In the genomic region with DNA sequence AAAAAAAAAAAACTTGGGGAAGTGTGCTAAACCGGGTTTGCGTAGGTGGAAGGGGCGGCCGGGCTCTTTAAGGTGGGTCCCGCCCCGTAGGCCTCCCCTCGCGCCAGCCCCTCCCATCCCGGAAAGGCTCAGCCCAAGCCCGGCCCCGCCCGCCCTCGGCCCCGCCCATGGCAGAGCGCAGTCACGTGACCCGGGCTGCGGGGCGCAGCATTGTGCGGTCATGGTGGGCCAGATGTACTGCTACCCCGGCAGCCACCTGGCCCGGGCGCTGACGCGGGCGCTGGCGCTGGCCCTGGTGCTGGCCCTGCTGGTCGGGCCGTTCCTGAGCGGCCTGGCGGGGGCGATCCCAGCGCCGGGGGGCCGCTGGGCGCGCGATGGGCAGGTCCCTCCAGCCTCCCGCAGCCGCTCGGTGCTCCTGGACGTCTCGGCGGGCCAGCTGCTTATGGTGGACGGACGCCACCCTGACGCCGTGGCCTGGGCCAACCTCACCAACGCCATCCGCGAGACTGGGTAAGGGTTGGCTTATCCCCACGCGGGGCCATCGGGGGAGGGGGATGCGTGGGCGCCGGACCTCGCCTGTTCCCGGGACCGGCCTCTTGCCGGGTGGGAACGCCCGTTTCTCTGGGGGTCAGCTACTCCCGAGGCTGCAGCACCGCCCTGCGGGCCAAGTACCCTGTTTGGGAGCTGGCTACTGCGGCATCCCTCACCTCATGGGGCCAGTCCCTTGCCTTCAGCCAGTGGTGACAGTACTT, we compare ENCODE assay signal across 1 cellular context.
TF ChIP-seq lines count a peak whose summit lies in the region.

TSS of gene PLBD2 (plus strand) at position 207 of the 752 bp plus-strand sequence. CDS start at position 221, 14 bp downstream.

TF ChIP-seq in HEK293, 187 proteins besides CTCF, POLR2A, EP300 and RAD21 (continued from another document and continues in another):
- TF ChIP-seq ZNF76 (tag by site-specific recombination; IDR thresholded peaks at IDR 0.05; ENCODE audit: borderline replicate concordance, low read depth) (peak; percentile 15; the same call in 1 of the 2 replicates), GLIS2 (tag by site-specific recombination; IDR thresholded peaks at IDR 0.05) (peak; percentile 55), ZFP69B (tag by site-specific recombination; IDR thresholded peaks at IDR 0.05) (peak; percentile 93), ZNF561 (tag by site-specific recombination; IDR thresholded peaks at IDR 0.05; ENCODE audit: borderline replicate concordance) (peak; percentile 82; the same call in 1 of the 2 replicates), SP7 (tag by site-specific recombination; IDR thresholded peaks at IDR 0.05) (0 out of 2 replicates have a peak, but pooled peaks have one; percentile 51), ZNF704 (tag by site-specific recombination; IDR thresholded peaks at IDR 0.05) (no peak), ZNF214 (tag by site-specific recombination; IDR thresholded peaks at IDR 0.05; ENCODE audit: borderline replicate concordance) (no peak), ZNF548 (tag by site-specific recombination; IDR thresholded peaks at IDR 0.05) (no peak), ZBTB49 (tag by site-specific recombination; IDR thresholded peaks at IDR 0.05; ENCODE audit: low read depth) (no peak), ZNF623 (tag by site-specific recombination; IDR thresholded peaks at IDR 0.05) (no peak), PATZ1 (tag by site-specific recombination; IDR thresholded peaks at IDR 0.05) (peak; percentile 72), GLI4 (tag by site-specific recombination; IDR thresholded peaks at IDR 0.05) (no peak), TCF7L2 (IDR thresholded peaks at IDR 0.05; ENCODE audit: borderline replicate concordance, low read depth, low read length) (no peak), ZNF140 (tag by site-specific recombination; IDR thresholded peaks at IDR 0.05) (no peak), ZNF791 (tag by site-specific recombination; IDR thresholded peaks at IDR 0.05) (no peak), ZBTB1 (tag by site-specific recombination; IDR thresholded peaks at IDR 0.05) (no peak), ZNF19 (tag by site-specific recombination; IDR thresholded peaks at IDR 0.05; ENCODE audit: low read depth) (no peak), ZNF146 (tag by site-specific recombination; IDR thresholded peaks at IDR 0.05) (no peak), ZBTB7A (tag by site-specific recombination; IDR thresholded peaks at IDR 0.05; ENCODE audit: low read depth) (no peak), ZNF600 (tag by site-specific recombination; IDR thresholded peaks at IDR 0.05) (peak; percentile 41; the same call in 1 of the 2 replicates), YY1 (tag by site-specific recombination; IDR thresholded peaks at IDR 0.05) (peak; percentile 34; the same call in 1 of the 2 replicates), BCL11B (tag by site-specific recombination; IDR thresholded peaks at IDR 0.05; ENCODE audit: low read depth) (no peak), SP3 (tag by site-specific recombination; IDR thresholded peaks at IDR 0.05) (peak; percentile 94), ZNF449 (tag by site-specific recombination; IDR thresholded peaks at IDR 0.05) (peak; percentile 44; the same call in 1 of the 2 replicates), KLF8 (tag by site-specific recombination; IDR thresholded peaks at IDR 0.05) (peak; percentile 90), ZBTB48 (tag by site-specific recombination; IDR thresholded peaks at IDR 0.05) (no peak), ZNF747 (tag by site-specific recombination; IDR thresholded peaks at IDR 0.05) (no peak), ZNF777 (tag by site-specific recombination; IDR thresholded peaks at IDR 0.05; ENCODE audit: borderline replicate concordance) (0 out of 2 replicates have a peak, but pooled peaks have one; percentile 15), ZNF416 (tag by site-specific recombination; IDR thresholded peaks at IDR 0.05) (no peak), ZNF560 (tag by site-specific recombination; IDR thresholded peaks at IDR 0.05; ENCODE audit: borderline replicate concordance) (no peak), ZNF426 (tag by site-specific recombination; IDR thresholded peaks at IDR 0.05) (no peak), EGR2 (tag by site-specific recombination; IDR thresholded peaks at IDR 0.05; ENCODE audit: low read depth) (0 out of 2 replicates have a peak, but pooled peaks have one; percentile 9), GLIS1 (tag by site-specific recombination; IDR thresholded peaks at IDR 0.05) (peak; percentile 48), KLF10 (tag by site-specific recombination; IDR thresholded peaks at IDR 0.05) (peak; percentile 61; the same call in 1 of the 2 replicates), KLF9 (tag by site-specific recombination; IDR thresholded peaks at IDR 0.05; ENCODE audit: low read depth) (peak; percentile 85), ZNF341 (tag by site-specific recombination; IDR thresholded peaks at IDR 0.05; ENCODE audit: low read depth) (0 out of 2 replicates have a peak, but pooled peaks have one; percentile 16)
- TF ChIP-seq, protein P1, sequence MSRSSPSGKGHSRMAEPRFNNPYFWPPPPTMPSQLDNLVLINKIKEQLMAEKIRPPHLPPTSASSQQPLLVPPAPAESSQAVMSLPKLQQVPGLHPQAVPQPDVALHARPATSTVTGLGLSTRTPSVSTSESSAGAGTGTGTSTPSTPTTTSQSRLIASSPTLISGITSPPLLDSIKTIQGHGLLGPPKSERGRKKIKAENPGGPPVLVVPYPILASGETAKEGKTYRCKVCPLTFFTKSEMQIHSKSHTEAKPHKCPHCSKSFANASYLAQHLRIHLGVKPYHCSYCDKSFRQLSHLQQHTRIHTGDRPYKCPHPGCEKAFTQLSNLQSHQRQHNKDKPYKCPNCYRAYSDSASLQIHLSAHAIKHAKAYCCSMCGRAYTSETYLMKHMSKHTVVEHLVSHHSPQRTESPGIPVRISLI (tag by site-specific recombination; IDR thresholded peaks at IDR 0.05), result no peak
- TF ChIP-seq, protein P2, sequence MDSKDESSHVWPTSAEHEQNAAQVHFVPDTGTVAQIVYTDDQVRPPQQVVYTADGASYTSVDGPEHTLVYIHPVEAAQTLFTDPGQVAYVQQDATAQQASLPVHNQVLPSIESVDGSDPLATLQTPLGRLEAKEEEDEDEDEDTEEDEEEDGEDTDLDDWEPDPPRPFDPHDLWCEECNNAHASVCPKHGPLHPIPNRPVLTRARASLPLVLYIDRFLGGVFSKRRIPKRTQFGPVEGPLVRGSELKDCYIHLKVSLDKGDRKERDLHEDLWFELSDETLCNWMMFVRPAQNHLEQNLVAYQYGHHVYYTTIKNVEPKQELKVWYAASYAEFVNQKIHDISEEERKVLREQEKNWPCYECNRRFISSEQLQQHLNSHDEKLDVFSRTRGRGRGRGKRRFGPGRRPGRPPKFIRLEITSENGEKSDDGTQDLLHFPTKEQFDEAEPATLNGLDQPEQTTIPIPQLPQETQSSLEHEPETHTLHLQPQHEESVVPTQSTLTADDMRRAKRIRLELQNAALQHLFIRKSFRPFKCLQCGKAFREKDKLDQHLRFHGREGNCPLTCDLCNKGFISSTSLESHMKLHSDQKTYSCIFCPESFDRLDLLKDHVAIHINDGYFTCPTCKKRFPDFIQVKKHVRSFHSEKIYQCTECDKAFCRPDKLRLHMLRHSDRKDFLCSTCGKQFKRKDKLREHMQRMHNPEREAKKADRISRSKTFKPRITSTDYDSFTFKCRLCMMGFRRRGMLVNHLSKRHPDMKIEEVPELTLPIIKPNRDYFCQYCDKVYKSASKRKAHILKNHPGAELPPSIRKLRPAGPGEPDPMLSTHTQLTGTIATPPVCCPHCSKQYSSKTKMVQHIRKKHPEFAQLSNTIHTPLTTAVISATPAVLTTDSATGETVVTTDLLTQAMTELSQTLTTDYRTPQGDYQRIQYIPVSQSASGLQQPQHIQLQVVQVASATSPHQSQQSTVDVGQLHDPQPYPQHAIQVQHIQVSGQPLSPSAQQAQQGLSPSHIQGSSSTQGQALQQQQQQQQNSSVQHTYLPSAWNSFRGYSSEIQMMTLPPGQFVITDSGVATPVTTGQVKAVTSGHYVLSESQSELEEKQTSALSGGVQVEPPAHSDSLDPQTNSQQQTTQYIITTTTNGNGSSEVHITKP (tag by site-specific recombination; IDR thresholded peaks at IDR 0.05), result 0 out of 2 replicates have a peak, but pooled peaks have one; percentile 6
- TF ChIP-seq, protein P3, sequence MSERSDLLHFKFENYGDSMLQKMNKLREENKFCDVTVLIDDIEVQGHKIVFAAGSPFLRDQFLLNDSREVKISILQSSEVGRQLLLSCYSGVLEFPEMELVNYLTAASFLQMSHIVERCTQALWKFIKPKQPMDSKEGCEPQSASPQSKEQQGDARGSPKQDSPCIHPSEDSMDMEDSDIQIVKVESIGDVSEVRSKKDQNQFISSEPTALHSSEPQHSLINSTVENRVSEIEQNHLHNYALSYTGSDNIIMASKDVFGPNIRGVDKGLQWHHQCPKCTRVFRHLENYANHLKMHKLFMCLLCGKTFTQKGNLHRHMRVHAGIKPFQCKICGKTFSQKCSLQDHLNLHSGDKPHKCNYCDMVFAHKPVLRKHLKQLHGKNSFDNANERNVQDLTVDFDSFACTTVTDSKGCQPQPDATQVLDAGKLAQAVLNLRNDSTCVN (tag by site-specific recombination; optimal IDR thresholded peaks at IDR 0.05), result peak; percentile 43
- TF ChIP-seq, protein P4, sequence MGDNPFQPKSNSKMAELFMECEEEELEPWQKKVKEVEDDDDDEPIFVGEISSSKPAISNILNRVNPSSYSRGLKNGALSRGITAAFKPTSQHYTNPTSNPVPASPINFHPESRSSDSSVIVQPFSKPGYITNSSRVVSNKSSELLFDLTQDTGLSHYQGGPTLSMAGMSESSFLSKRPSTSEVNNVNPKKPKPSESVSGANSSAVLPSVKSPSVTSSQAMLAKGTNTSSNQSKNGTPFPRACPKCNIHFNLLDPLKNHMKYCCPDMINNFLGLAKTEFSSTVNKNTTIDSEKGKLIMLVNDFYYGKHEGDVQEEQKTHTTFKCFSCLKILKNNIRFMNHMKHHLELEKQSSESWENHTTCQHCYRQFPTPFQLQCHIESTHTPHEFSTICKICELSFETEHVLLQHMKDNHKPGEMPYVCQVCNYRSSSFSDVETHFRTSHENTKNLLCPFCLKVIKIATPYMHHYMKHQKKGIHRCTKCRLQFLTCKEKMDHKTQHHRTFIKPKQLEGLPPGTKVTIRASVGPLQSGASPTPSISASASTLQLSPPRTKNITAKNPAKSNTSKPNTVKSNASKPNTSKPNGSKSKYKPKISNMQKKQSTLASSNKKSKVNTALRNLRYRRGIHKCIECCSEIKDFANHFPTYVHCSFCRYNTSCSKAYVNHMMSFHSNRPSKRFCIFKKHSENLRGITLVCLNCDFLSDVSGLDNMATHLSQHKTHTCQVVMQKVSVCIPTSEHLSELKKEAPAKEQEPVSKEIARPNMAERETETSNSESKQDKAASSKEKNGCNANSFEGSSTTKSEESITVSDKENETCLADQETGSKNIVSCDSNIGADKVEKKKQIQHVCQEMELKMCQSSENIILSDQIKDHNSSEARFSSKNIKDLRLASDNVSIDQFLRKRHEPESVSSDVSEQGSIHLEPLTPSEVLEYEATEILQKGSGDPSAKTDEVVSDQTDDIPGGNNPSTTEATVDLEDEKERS (tag by site-specific recombination; IDR thresholded peaks at IDR 0.05), result no peak
